28 cellular contexts compared by ENCODE assay signal in genomic region chr20:15487682-15488081, GRCh38.
"Had no signal": no experiment of that assay in that cellular context is flagged by ENCODE, and none has a peak within 500 bp of the region (broad histone marks: within the 10 kb centered on the region; RNA-seq: fewer than 3 reads in every experiment).

No MANE protein-coding gene starts in this region.

- H3K27me3 ChIP-seq: dorsolateral prefrontal cortex, gastroesophageal sphincter, heart left ventricle, hepatocyte, neural progenitor cell, right atrium auricular region, sigmoid colon, spleen, testis, tibial artery, upper lobe of left lung had no signal

- H3K4me3 Mint-ChIP-seq: memory B cell; naive thymus-derived CD4-positive, alpha-beta T cell; nephron; neural progenitor cell; stimulated activated memory B cell treated with anti-CD40 and anti-IgM and Interleukin-4, amounts not matched to agents 10 μg/mL and 1 μg/mL and 100 μg/mL, for 72 hours had no signal

- ATAC-seq: esophagus mucosa; gastroesophageal sphincter; heart left ventricle; left lobe of liver; naive thymus-derived CD4-positive, alpha-beta T cell; stimulated activated memory B cell treated with anti-CD40 and anti-IgM and Interleukin-4, amounts not matched to agents 10 μg/mL and 1 μg/mL and 100 μg/mL, for 72 hours; stimulated activated naive CD8-positive, alpha-beta T cell treated with anti-CD3 and anti-CD28 coated beads, Interleukin-15, Interleukin-2, amounts not matched to agents 100 U/mL and 50 U/mL, for 24 hours had no signal

- H3K4me2 ChIP-seq: hepatocyte, neural progenitor cell had no signal

- H2AFZ ChIP-seq: hepatocyte, neural progenitor cell, parathyroid adenoma had no signal

- H3K36me3 ChIP-seq: gastroesophageal sphincter, heart left ventricle, neural progenitor cell, right atrium auricular region, sigmoid colon, spleen, tibial artery, upper lobe of left lung had no signal

- H3K27ac Mint-ChIP-seq: memory B cell; naive thymus-derived CD4-positive, alpha-beta T cell; nephron; progenitor cell of endocrine pancreas; stimulated activated memory B cell treated with anti-CD40 and anti-IgM and Interleukin-4, amounts not matched to agents 10 μg/mL and 1 μg/mL and 100 μg/mL, for 72 hours had no signal

- H3K4me3 ChIP-seq: dorsolateral prefrontal cortex, gastroesophageal sphincter, heart left ventricle, hepatocyte, lung, neural progenitor cell, right atrium auricular region, sigmoid colon, skin epidermis, spleen, testis, tibial artery, upper lobe of left lung had no signal

- H3K4me1 ChIP-seq: gastroesophageal sphincter, heart left ventricle, neural progenitor cell, parathyroid adenoma, right atrium auricular region, spleen, testis, tibial artery, upper lobe of left lung had no signal

- H3K36me3 Mint-ChIP-seq: memory B cell; naive thymus-derived CD4-positive, alpha-beta T cell; neural progenitor cell; stimulated activated memory B cell treated with anti-CD40 and anti-IgM and Interleukin-4, amounts not matched to agents 10 μg/mL and 1 μg/mL and 100 μg/mL, for 72 hours had no signal

- H3K4me1 Mint-ChIP-seq: naive thymus-derived CD4-positive, alpha-beta T cell; neural progenitor cell had no signal

- H3K9me3 Mint-ChIP-seq: nephron had no signal

- H3K9ac ChIP-seq: neural progenitor cell, parathyroid adenoma had no signal

- H3K79me2 ChIP-seq: hepatocyte, parathyroid adenoma had no signal

- DNase-seq: dorsolateral prefrontal cortex; effector CD4-positive, alpha-beta T cell; heart left ventricle; kidney; midbrain; naive thymus-derived CD4-positive, alpha-beta T cell; sigmoid colon; spleen; stimulated activated CD4-positive, alpha-beta T cell treated with anti-CD3 and anti-CD28 coated beads, Interleukin-4, amount 100 ng/mL, for 4 hours; stimulated activated naive CD8-positive, alpha-beta T cell treated with anti-CD3 and anti-CD28 coated beads, Interleukin-15, Interleukin-2, amounts not matched to agents 100 U/mL and 50 U/mL, for 24 hours; substantia nigra; testis; tibial artery; upper lobe of left lung had no signal

- H3K9me3 ChIP-seq: gastroesophageal sphincter, heart left ventricle, right atrium auricular region, sigmoid colon, testis, tibial artery, upper lobe of left lung had no signal

- H3K27ac ChIP-seq: dorsolateral prefrontal cortex, epithelial cell of prostate, gastroesophageal sphincter, heart left ventricle, hepatocyte, neural progenitor cell, parathyroid adenoma, right atrium auricular region, sigmoid colon, skin epidermis, spleen, testis, tibial artery, upper lobe of left lung had no signal
